In genomic region chr10:96588060-96588554, GRCh38 we compare ENCODE assay signal across 9 cellular contexts. TPM values are rescaled to one million over a fixed set of nuclear protein-coding genes. Genes with fewer than 3 reads are reported as not detected.
A peak's percentile ranks its signal among the peaks of the same experiment; 100 is the strongest.
DNase-seq lines count a peak whose midpoint lies in the region; ATAC-seq and TF ChIP-seq lines count a peak whose summit lies in the region.
"Had no signal": no experiment of that assay in that cellular context is flagged by ENCODE, and none has a peak within 500 bp of the region (broad histone marks: within the 10 kb centered on the region; RNA-seq: fewer than 3 reads in every experiment).

No MANE protein-coding gene starts in this region.

- H3K9me3 ChIP-seq in cardiac muscle cell (ENCODE audit: low read depth), result no peaks in the 10 kb centered on the region
- H3K9me3 ChIP-seq in Panc1 (ENCODE audit: control insufficient read depth, insufficient read depth, low read depth, low read length), result peaks cover 4% of the 10 kb centered on the region; the same call in 1 of the 2 replicates
- H3K9me3 ChIP-seq in uterus, result no peaks in the 10 kb centered on the region

- CTCF ChIA-PET in Panc1 (lab: Charles Lee), result no interaction called here

- peaks cover 21% of the 10 kb centered on the region for H3K4me1 ChIP-seq in cardiac muscle cell (ENCODE audit: low read depth)
- peaks cover 27% of the 10 kb centered on the region for H3K4me1 ChIP-seq in Panc1 (ENCODE audit: control insufficient read depth, insufficient read depth, low read length)
- peaks cover 0 to 8% of the 10 kb centered on the region in 2 donors for H3K4me1 ChIP-seq in uterus

- POLR2A ChIA-PET in Panc1 (lab: Charles Lee), result no interaction called here

- H3K27me3 ChIP-seq in cardiac muscle cell (no peaks in the 10 kb centered on the region), Panc1 (ENCODE audit: control insufficient read depth, insufficient read depth, low read length) (no peaks in the 10 kb centered on the region), uterus (no peaks in the 10 kb centered on the region)

- intact Hi-C loops in cardiac septum (cut with DNase I) (loop anchor here (5.0 kb wide), 1 partner anchor 244 kb away; the partner anchor contains the start of gene LCOR), Panc1 (cut with micrococcal nuclease; ENCODE audit: unreplicated experiment) (no loop called here), uterus (cut with DNase I; ENCODE audit: low total_unique reads) (no loop called here)

- H3K4me3 ChIP-seq in cardiac muscle cell, result peak overlapping the region; percentile 62
- H3K4me3 ChIP-seq in Panc1 (ENCODE audit: low read depth in 2 of 2, low read length in 2 of 2), result peak overlapping the region; percentile 88 to 93
- peak overlapping the region; percentile 73 to 88 for H3K4me3 ChIP-seq in uterus

- TF ChIP-seq CTCF in cardiac muscle cell (IDR thresholded peaks at IDR 0.05; ENCODE audit: low read depth, low read length) (no peak), Panc1 (IDR thresholded peaks at IDR 0.05) (no peak), uterus (IDR thresholded peaks at IDR 0.05) (no peak)

- in situ Hi-C loops in Panc1 (cut with HindIII; ENCODE audit: low pct_unique_long_range_greater_than_20kb, low sequenced_read_pairs), result no loop called here

- H3K36me3 ChIP-seq in cardiac muscle cell (no peaks in the 10 kb centered on the region), Panc1 (ENCODE audit: control insufficient read depth, insufficient read depth, low read length) (peaks cover 9% of the 10 kb centered on the region), uterus (no peaks in the 10 kb centered on the region)

- BruUV-seq in Panc1 (replicated peaks; lab: Mats Ljungman, UMichigan), result no TSS peak

- TF ChIP-seq POLR2A in uterus (IDR thresholded peaks at IDR 0.05), result no peak

- DNase-seq in cardiac muscle cell (ENCODE audit: low read depth in 1 of 2, low spot score in 1 of 2) (no peak), cardiac septum (ENCODE audit: low spot score) (no peak), Panc1 (ENCODE audit: low read depth, low spot score) (no peak), kidney tubule cell (ENCODE audit: low spot score) (peak; percentile 73), uterus (no peak)
- DNase-seq in activated CD8-positive, alpha-beta memory T cell treated with anti-CD3 and anti-CD28 coated beads, Interleukin-2, amount 50 U/mL, for 48 hours, result no peak
- DNase-seq: activated naive CD4-positive, alpha-beta T cell had no signal

- ATAC-seq in Panc1 (no peak), HG02884 (IDR thresholded peaks at IDR 0.05; ENCODE audit: unreplicated experiment) (no peak), GM18519 (IDR thresholded peaks at IDR 0.05; ENCODE audit: low FRiP score, unreplicated experiment) (no peak)

- peak overlapping the region; percentile 99 for H3K27ac ChIP-seq in cardiac muscle cell
- peak overlapping the region; percentile 100 for H3K27ac ChIP-seq in Panc1 (ENCODE audit: low read length)
- peak overlapping the region; percentile 93 to 95 for H3K27ac ChIP-seq in uterus

RNA-seq across cellular contexts. Expression of gene TM9SF3, which starts 1.3 kb away (rescaled TPM):
- total RNA-seq in cardiac muscle cell (39.2 and 47.4 TPM in 2 replicates), cardiac septum (76.1 TPM), Panc1 (2021; ENCODE audit: unreplicated experiment) (179 TPM), uterus (100 to 1,000 TPM in 2 of 4 donors, 10 to 100 TPM in 2; 86.8 to 210 (median 113) TPM)
- 62.8 and 73.9 TPM in 2 replicates for polyA plus RNA-seq in cardiac muscle cell
- 57.8 TPM for polyA plus RNA-seq in Panc1 (2012; ENCODE audit: insufficient read length)
